ENCODE assay signal across 1 cellular context in genomic region chr2:145748927-145749326, GRCh38.
TF ChIP-seq lines count a peak whose summit lies in the region.

No MANE protein-coding gene starts in this region.

TF ChIP-seq in K562, 482 proteins besides CTCF, POLR2A, EP300 and RAD21 (continued from another document and continues in another):
- TF ChIP-seq TAL1 (IDR thresholded peaks at IDR 0.05) (peak; percentile 74), DEAF1 (CRISPR knock-in tag; IDR thresholded peaks at IDR 0.05) (peak; percentile 37; the same call in 1 of the 2 replicates), MED1 (CRISPR knock-in tag; IDR thresholded peaks at IDR 0.05; ENCODE audit: borderline replicate concordance) (no peak), NFATC3 (IDR thresholded peaks at IDR 0.05) (no peak), RERE (CRISPR knock-in tag; IDR thresholded peaks at IDR 0.05; ENCODE audit: borderline replicate concordance) (no peak), POU5F1 (IDR thresholded peaks at IDR 0.05; ENCODE audit: borderline replicate concordance, low read depth, low read length, partially characterized antibody) (no peak), GATA2 (CRISPR knock-in tag; IDR thresholded peaks at IDR 0.05) (peak; percentile 30; the same call in 1 of the 2 replicates), NFRKB (IDR thresholded peaks at IDR 0.05; ENCODE audit: low read depth) (no peak), RREB1 (CRISPR knock-in tag; IDR thresholded peaks at IDR 0.05) (no peak), FOSL1 (tag; conservative IDR thresholded peaks at IDR 0.05) (peak; percentile 62), ZBTB2 (IDR thresholded peaks at IDR 0.05) (peak; percentile 88), MAFG (tag; conservative IDR thresholded peaks at IDR 0.05) (no peak), STAT5A (IDR thresholded peaks at IDR 0.05; ENCODE audit: borderline replicate concordance, low read length) (0 out of 2 replicates have a peak, but pooled peaks have one; percentile 44), ZNF707 (CRISPR knock-in tag; conservative IDR thresholded peaks at IDR 0.05) (no peak), NBN (IDR thresholded peaks at IDR 0.05; ENCODE audit: low read depth) (no peak), ZNF668 (CRISPR knock-in tag; IDR thresholded peaks at IDR 0.05) (no peak), ZNF224 (CRISPR knock-in tag; IDR thresholded peaks at IDR 0.05) (no peak), ZNF778 (CRISPR knock-in tag; IDR thresholded peaks at IDR 0.05) (no peak), ZNF512 (tag; IDR thresholded peaks at IDR 0.05) (no peak), ZNF134 (CRISPR knock-in tag; conservative IDR thresholded peaks at IDR 0.05) (no peak), LEF1 (IDR thresholded peaks at IDR 0.05) (0 out of 2 replicates have a peak, but pooled peaks have one; percentile 20), PKNOX1 (IDR thresholded peaks at IDR 0.05) (peak; percentile 21; the same call in 1 of the 2 replicates), FOXK1 (CRISPR knock-in tag; IDR thresholded peaks at IDR 0.05; ENCODE audit: borderline replicate concordance) (no peak), VEZF1 (CRISPR knock-in tag; IDR thresholded peaks at IDR 0.05) (no peak), TCF15 (CRISPR knock-in tag; IDR thresholded peaks at IDR 0.05) (0 out of 2 replicates have a peak, but pooled peaks have one; percentile 43)
